8 cellular contexts compared by ENCODE assay signal in the genomic region with DNA sequence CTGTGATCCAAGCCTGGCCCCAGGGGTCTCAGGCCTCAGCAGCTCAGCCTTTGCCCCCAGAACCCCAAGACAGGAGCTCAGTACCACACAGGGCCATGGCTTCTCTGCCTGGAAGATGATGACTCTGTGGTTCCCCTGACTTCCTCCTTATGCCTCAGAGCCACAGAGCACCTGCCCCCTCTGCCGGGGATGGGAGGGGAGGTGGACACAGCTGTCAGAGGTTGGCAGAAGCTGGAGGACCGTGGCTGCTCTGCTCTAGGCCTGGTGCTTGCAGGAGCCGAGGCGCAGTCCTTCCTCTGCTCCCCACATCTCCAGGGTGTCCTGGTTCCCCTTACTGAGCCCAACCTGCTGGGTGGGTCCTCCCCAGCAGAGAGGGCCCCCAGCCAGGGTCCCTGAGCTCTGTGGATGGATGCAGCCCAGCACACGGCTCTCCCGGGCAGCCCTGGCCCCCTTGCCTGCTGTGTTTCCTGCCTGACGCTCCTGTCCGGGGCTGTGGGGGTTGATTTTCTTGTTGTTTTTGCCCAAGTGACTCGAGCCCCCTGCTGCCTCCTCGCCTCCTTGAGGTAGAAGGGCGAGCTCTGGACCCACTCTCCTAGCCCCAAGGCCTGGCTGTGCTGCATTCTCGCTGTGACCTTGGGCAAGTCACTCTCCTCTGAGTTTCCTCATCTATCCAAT. TPM values are rescaled to one million over a fixed set of nuclear protein-coding genes. Genes with fewer than 3 reads are reported as not detected.
A peak's percentile ranks its signal among the peaks of the same experiment; 100 is the strongest.
DNase-seq lines count a peak whose midpoint lies in the region; ATAC-seq, FAIRE-seq and TF ChIP-seq lines count a peak whose summit lies in the region.

No MANE protein-coding gene starts in this region.

- H3F3A ChIP-seq in DOHH2 (ENCODE audit: control insufficient read depth, insufficient read depth): no peaks in the 10 kb centered on the region

- TF ChIP-seq CTCF in DOHH2 (IDR thresholded peaks at IDR 0.05; ENCODE audit: low read depth, low read length, poor library complexity, severe bottlenecking): peak; percentile 29
- TF ChIP-seq CTCF in OCI-LY7 (conservative IDR thresholded peaks at IDR 0.05; ENCODE audit: low read length): peak; percentile 39
- TF ChIP-seq CTCF in bronchial epithelial cell (IDR thresholded peaks at IDR 0.05; ENCODE audit: insufficient read depth, low read length, severe bottlenecking): no peak

- H3K4me1 ChIP-seq in DOHH2 (ENCODE audit: control insufficient read depth, low read length) (no peaks in the 10 kb centered on the region), OCI-LY7 (ENCODE audit: insufficient read depth, low read length, poor library complexity, severe bottlenecking) (peaks cover 4% of the 10 kb centered on the region), skeletal muscle tissue (ENCODE audit: control insufficient read depth in 3 of 3, insufficient read depth in 3 of 3, low read length in 3 of 3) (peaks cover 6 to 64% (median 40%) of the 10 kb centered on the region in 3 donors)

- H3K9me2 ChIP-seq in DOHH2 (replicated peaks; ENCODE audit: control insufficient read depth, low read length) (no peaks in the 10 kb centered on the region), OCI-LY7 (ENCODE audit: insufficient read depth, low read length) (no peaks in the 10 kb centered on the region)

- H3K4me2 ChIP-seq in DOHH2 (ENCODE audit: low read length) (no peak overlapping the region), OCI-LY7 (ENCODE audit: low read length) (no peak overlapping the region)

- peak; percentile 80 for FAIRE-seq in bronchial epithelial cell (lab: Jason Lieb, UNC)

- intact Hi-C loops in OCI-LY7 (cut with micrococcal nuclease; ENCODE audit: unreplicated experiment): loop anchor here (2.0 kb wide), 1 partner anchor 59 kb away; no protein-coding TSS in a partner anchor

- H3K36me3 ChIP-seq in DOHH2 (ENCODE audit: control insufficient read depth, low read length) (peaks cover 7% of the 10 kb centered on the region), OCI-LY7 (ENCODE audit: insufficient read depth, low read length) (no peaks in the 10 kb centered on the region), bronchial epithelial cell (ENCODE audit: control insufficient read depth, insufficient read depth, low read length) (no peaks in the 10 kb centered on the region), skeletal muscle tissue (ENCODE audit: control insufficient read depth in 3 of 3, insufficient read depth in 3 of 3, low read length in 3 of 3) (peaks cover 4 to 6% (median 4%) of the 10 kb centered on the region in 3 donors)

- H3K79me2 ChIP-seq in DOHH2 (ENCODE audit: control insufficient read depth, low read length) (no peaks in the 10 kb centered on the region), OCI-LY7 (ENCODE audit: insufficient read depth, low read depth, low read length) (no peaks in the 10 kb centered on the region)

- POLR2A ChIA-PET in OCI-LY7 (lab: Charles Lee): interaction anchor here (1.0 kb wide), 1 partner anchor 28 kb away, joined by 3 read pairs; no protein-coding TSS in a partner anchor

- peak overlapping the region in 2 of 3 donors; percentile 8 to 20 for H3K9ac ChIP-seq in skeletal muscle tissue (ENCODE audit: low read depth in 1 of 3, low read length in 3 of 3)

- CTCF ChIA-PET in OCI-LY7 (lab: Charles Lee; ENCODE audit: unreplicated experiment): interaction anchor here (0.9 kb wide), 1 partner anchor 58 kb away, joined by 3 read pairs; no protein-coding TSS in a partner anchor

- H3K27me3 ChIP-seq in DOHH2 (ENCODE audit: control insufficient read depth, low read length) (no peaks in the 10 kb centered on the region), bronchial epithelial cell (ENCODE audit: control insufficient read depth, insufficient read depth, low read length) (peaks cover 2% of the 10 kb centered on the region), skeletal muscle tissue (ENCODE audit: control insufficient read depth in 3 of 3, insufficient read depth in 3 of 3, low read length in 3 of 3) (peaks cover 0 to 4% (median 0%) of the 10 kb centered on the region in 3 donors)

- H3K4me3 ChIP-seq in DOHH2 (ENCODE audit: low read length) (no peak overlapping the region), OCI-LY7 (ENCODE audit: low read depth, low read length, poor library complexity, severe bottlenecking) (no peak overlapping the region), bronchial epithelial cell (ENCODE audit: low read depth, low read length) (no peak overlapping the region), skeletal muscle tissue (ENCODE audit: low read length in 3 of 3) (no peak overlapping the region)

- peak; percentile 58 for ATAC-seq in HG03460 (IDR thresholded peaks at IDR 0.05; ENCODE audit: unreplicated experiment)
- no peak for ATAC-seq in HG03280 (IDR thresholded peaks at IDR 0.05; ENCODE audit: unreplicated experiment)
- ATAC-seq in GM21381 (IDR thresholded peaks at IDR 0.05; ENCODE audit: unreplicated experiment): no peak

- H3K27ac ChIP-seq in DOHH2 (ENCODE audit: low read depth, low read length) (no peak overlapping the region), OCI-LY7 (ENCODE audit: low read depth, low read length, poor library complexity, severe bottlenecking) (no peak overlapping the region), skeletal muscle tissue (ENCODE audit: low read depth, low read length) (no peak overlapping the region)

- H4K20me1 ChIP-seq in DOHH2 (ENCODE audit: control insufficient read depth, insufficient read depth, low read depth, low read length) (no peaks in the 10 kb centered on the region), OCI-LY7 (ENCODE audit: insufficient read depth, low read length) (no peaks in the 10 kb centered on the region)

- no peaks in the 10 kb centered on the region for H3K9me3 ChIP-seq in DOHH2 (ENCODE audit: control insufficient read depth, insufficient read depth, low read length)
- H3K9me3 ChIP-seq in OCI-LY7 (ENCODE audit: low read length): no peaks in the 10 kb centered on the region
- no peaks in the 10 kb centered on the region for H3K9me3 ChIP-seq in skeletal muscle tissue (ENCODE audit: control insufficient read depth in 3 of 3, low read length in 3 of 3)

- BruUV-seq in OCI-LY7 (replicated peaks; lab: Mats Ljungman, UMichigan): no TSS peak

- TF ChIP-seq POLR2A in erythroblast (IDR thresholded peaks at IDR 0.05; ENCODE audit: low read length): no peak

- DNase-seq in OCI-LY7 (ENCODE audit: low spot score): peak; percentile 67
- DNase-seq in bronchial epithelial cell (ENCODE audit: low read depth): no peak
- DNase-seq in erythroblast (lab: John Stamatoyannopoulos, UW): no peak

- H2AFZ ChIP-seq in OCI-LY7 (ENCODE audit: low read length): no peak overlapping the region

RNA-seq across cellular contexts. Expression of a gene that starts 36.6 kb away (rescaled TPM):
- 1.5 and 1.8 TPM in 2 replicates for total RNA-seq in OCI-LY7 (2014; rRNA removed; shearing (Covaris generic))
- total RNA-seq in OCI-LY7 (2022) (23.6 and 27.4 TPM in 2 replicates), bronchial epithelial cell (0.38 TPM in 1 of 2 replicates, not detected in the other), skeletal muscle tissue (2.1 TPM)

RNA-seq across cellular contexts. Expression of a gene that starts 39.4 kb away (rescaled TPM):
- 32.3 and 35.2 TPM in 2 replicates for total RNA-seq in OCI-LY7 (2014; rRNA removed; shearing (Covaris generic))
- total RNA-seq in OCI-LY7 (2022): 42.5 and 47.2 TPM in 2 replicates
- 123 and 187 TPM in 2 replicates for total RNA-seq in bronchial epithelial cell
- total RNA-seq in skeletal muscle tissue: 236 TPM
